In genomic region chr3:186807231-186807630, GRCh38 we compare ENCODE assay signal across 9 cellular contexts. TPM values are rescaled to one million over a fixed set of nuclear protein-coding genes. Genes with fewer than 3 reads are reported as not detected.
A peak's percentile ranks its signal among the peaks of the same experiment; 100 is the strongest.
DNase-seq lines count a peak whose midpoint lies in the region; ATAC-seq, FAIRE-seq and TF ChIP-seq lines count a peak whose summit lies in the region.
"Had no signal": no experiment of that assay in that cellular context is flagged by ENCODE, and none has a peak within 500 bp of the region (broad histone marks: within the 10 kb centered on the region; RNA-seq: fewer than 3 reads in every experiment).

No MANE protein-coding gene starts in this region.

- peaks cover 20% of the 10 kb centered on the region for H3K79me2 ChIP-seq in osteoblast (ENCODE audit: insufficient read depth, low read length)

- peak overlapping the region; percentile 81 to 86 for H3K9ac ChIP-seq in duodenal mucosa (ENCODE audit: low read depth in 1 of 2, low read length in 2 of 2)

- no peaks in the 10 kb centered on the region for H4K20me1 ChIP-seq in osteoblast (ENCODE audit: insufficient read depth, low read length)

- intact Hi-C loops in posterior cingulate gyrus (cut with DNase I) = loop anchor here (2.0 kb wide), 1 partner anchor 24 kb away; the partner anchor contains the start of gene EIF4A2
- intact Hi-C loops in head of caudate nucleus (cut with DNase I) = no loop called here

- H3K27ac ChIP-seq in duodenal mucosa (ENCODE audit: low read depth, low read length) (no peak overlapping the region), osteoblast (ENCODE audit: low read depth, low read length) (no peak overlapping the region)

- H2AFZ ChIP-seq in osteoblast (ENCODE audit: low read length) = peak overlapping the region; percentile 100

- DNase-seq in GM12891 (ENCODE audit: insufficient read length, low spot score) (no peak), NCI-H82 (lab: John Stamatoyannopoulos, UW) (peak; percentile 82), osteoblast (ENCODE audit: insufficient read length, low spot score, missing footprints) (no peak), NCI-H524 treated with DMSO at 0.1 percent for 48 hours (lab: John Stamatoyannopoulos, UW) (no peak), posterior cingulate gyrus (no peak), head of caudate nucleus (no peak)

- TF ChIP-seq POLR2A in GM12891 (IDR thresholded peaks at IDR 0.05; ENCODE audit: low read depth, low read length) = no peak

- ATAC-seq in GM18870 (IDR thresholded peaks at IDR 0.05; ENCODE audit: unreplicated experiment) = no peak

- FAIRE-seq in GM12891 (lab: Jason Lieb, UNC) = no peak

- H3K27me3 ChIP-seq in duodenal mucosa (ENCODE audit: control insufficient read depth in 1 of 2, insufficient read depth in 2 of 2, low read length in 2 of 2) (no peaks in the 10 kb centered on the region), osteoblast (ENCODE audit: insufficient read depth, low read length) (no peaks in the 10 kb centered on the region)

- H3K4me3 ChIP-seq in duodenal mucosa (ENCODE audit: low read depth in 1 of 2, low read length in 2 of 2) (peak overlapping the region; percentile 97 to 98), osteoblast (ENCODE audit: insufficient read depth, low read length) (peak overlapping the region; percentile 97)

- H3K4me1 ChIP-seq in duodenal mucosa (ENCODE audit: control insufficient read depth in 1 of 2, insufficient read depth in 2 of 2, low read length in 2 of 2) = peaks cover 10 to 18% of the 10 kb centered on the region in 2 donors
- peaks cover 13% of the 10 kb centered on the region for H3K4me1 ChIP-seq in osteoblast (ENCODE audit: insufficient read depth, low read length)

- H3K9me3 ChIP-seq in duodenal mucosa (ENCODE audit: control insufficient read depth in 1 of 2, low read length in 2 of 2) (no peaks in the 10 kb centered on the region), osteoblast (ENCODE audit: low read depth, low read length) (no peaks in the 10 kb centered on the region)

- H3K36me3 ChIP-seq in duodenal mucosa (ENCODE audit: control insufficient read depth in 1 of 2, insufficient read depth in 2 of 2, low read length in 2 of 2) (peaks cover 0 to 5% of the 10 kb centered on the region in 2 donors), osteoblast (ENCODE audit: insufficient read depth, low read length) (peaks cover 13% of the 10 kb centered on the region)

- H3K4me2 ChIP-seq in osteoblast (ENCODE audit: insufficient read depth, low read length) = peak overlapping the region; percentile 89

- no peak for TF ChIP-seq CTCF in osteoblast (IDR thresholded peaks at IDR 0.05; ENCODE audit: extremely low read depth, low read depth, low read length)

TF ChIP-seq in GM12891, 5 proteins besides CTCF, POLR2A, EP300 and RAD21:
- TF ChIP-seq SPI1 (IDR thresholded peaks at IDR 0.05; ENCODE audit: low read depth, low read length) (peak; percentile 30; the same call in 1 of the 2 replicates), POLR2AphosphoS5 (IDR thresholded peaks at IDR 0.05; ENCODE audit: low read depth, low read length) (no peak)

RNA-seq across cellular contexts. Expression of gene RFC4, which starts 0.9 kb away (rescaled TPM):
- 61.8 TPM for polyA plus RNA-seq in GM12891 (2012; ENCODE audit: low read depth, missing spikeins)
- total RNA-seq in osteoblast = 16.5 and 18.1 TPM in 2 replicates

RNA-seq across cellular contexts. Expression of gene EIF4A2, which starts 23.9 kb away (rescaled TPM):
- polyA plus RNA-seq in GM12891 (2012; ENCODE audit: low read depth, missing spikeins) = 374 TPM
- total RNA-seq in osteoblast = 438 and 442 TPM in 2 replicates

RNA-seq across cellular contexts. Expression of gene ADIPOQ, which starts 35.3 kb away (rescaled TPM):
- not detected for polyA plus RNA-seq in GM12891 (2012; ENCODE audit: low read depth, missing spikeins)
- under 0.01 TPM in 2 replicates for total RNA-seq in osteoblast
- total RNA-seq: pulmonary artery endothelial cell had no signal
